ENCODE assay signal across 3 cellular contexts in genomic region chr3:116806351-116806750, GRCh38.
"Had no signal": no experiment of that assay in that cellular context is flagged by ENCODE, and none has a peak within 500 bp of the region (broad histone marks: within the 10 kb centered on the region; RNA-seq: fewer than 3 reads in every experiment).

No MANE protein-coding gene starts in this region.

- H3K4me3 ChIP-seq: GM12878 had no signal

- DNase-seq: GDM1, GF-D8 had no signal
